16 cellular contexts compared by ENCODE assay signal in genomic region chr15:91953432-91953831, GRCh38.
DNase-seq lines count a peak whose midpoint lies in the region; ATAC-seq and TF ChIP-seq lines count a peak whose summit lies in the region.
"Had no signal": no experiment of that assay in that cellular context is flagged by ENCODE, and none has a peak within 500 bp of the region (broad histone marks: within the 10 kb centered on the region; RNA-seq: fewer than 3 reads in every experiment).

No MANE protein-coding gene starts in this region.

- peak; percentile 39; the same call in 1 of the 2 replicates for ATAC-seq in Panc1
- ATAC-seq in esophagus mucosa = peak; percentile 90
- ATAC-seq in GM18867 (IDR thresholded peaks at IDR 0.05; ENCODE audit: unreplicated experiment) = no peak
- ATAC-seq: SK-N-SH treated with all-trans-retinoic acid at 6 μM for 48 hours had no signal

- CTCF ChIA-PET in Panc1 (lab: Charles Lee) = no interaction called here

- intact Hi-C loops in Panc1 (cut with micrococcal nuclease; ENCODE audit: unreplicated experiment) = no loop called here

- 57% methylated on average over 7 of the region's 7 CpGs for WGBS in suprapubic skin

- H3K4me3 ChIP-seq in Panc1 (ENCODE audit: low read depth in 2 of 2, low read length in 2 of 2) = no peak overlapping the region
- H3K4me3 ChIP-seq in suprapubic skin = no peak overlapping the region
- H3K4me3 ChIP-seq: right lobe of liver had no signal

- TF ChIP-seq POLR2A in suprapubic skin (IDR thresholded peaks at IDR 0.05) = no peak

- POLR2A ChIA-PET in Panc1 (lab: Charles Lee) = no interaction called here

- DNase-seq in NCI-H748 (lab: John Stamatoyannopoulos, UW; ENCODE audit: unreplicated experiment) (peak; percentile 36), NCI-H748 treated with DMSO at 0.1 percent for 48 hours (lab: John Stamatoyannopoulos, UW) (no peak), Panc1 (ENCODE audit: low read depth, low spot score) (no peak), suprapubic skin (ENCODE audit: low spot score in 2 of 2) (no peak), dedifferentiated amniotic fluid mesenchymal stem cell (ENCODE audit: extremely low spot score) (no peak), GM20000 (ENCODE audit: low spot score) (no peak)
- DNase-seq: Caco-2; H7; hippocampal formation; NCI-H187; stimulated activated CD4-positive, alpha-beta T cell treated with anti-CD3 and anti-CD28 coated beads, Interleukin-4, amount 100 ng/mL, for 1 hour; WERI-Rb-1 had no signal

- in situ Hi-C loops in Panc1 (cut with HindIII; ENCODE audit: low pct_unique_long_range_greater_than_20kb, low sequenced_read_pairs) = no loop called here

- H3K9me3 ChIP-seq in Panc1 (ENCODE audit: control insufficient read depth, insufficient read depth, low read depth, low read length) (no peaks in the 10 kb centered on the region), suprapubic skin (no peaks in the 10 kb centered on the region)
- H3K9me3 ChIP-seq: Caco-2, right lobe of liver had no signal

- H3K27me3 ChIP-seq in Panc1 (ENCODE audit: control insufficient read depth, insufficient read depth, low read length) (no peaks in the 10 kb centered on the region), suprapubic skin (no peaks in the 10 kb centered on the region)
- H3K27me3 ChIP-seq: right lobe of liver had no signal

- H3K36me3 ChIP-seq in Panc1 (ENCODE audit: control insufficient read depth, insufficient read depth, low read length) = no peaks in the 10 kb centered on the region
- H3K36me3 ChIP-seq in suprapubic skin = no peaks in the 10 kb centered on the region
- H3K36me3 ChIP-seq: right lobe of liver, WERI-Rb-1 had no signal

- TF ChIP-seq EP300 in suprapubic skin (IDR thresholded peaks at IDR 0.05) = no peak

- TF ChIP-seq CTCF in Panc1 (IDR thresholded peaks at IDR 0.05) (no peak), suprapubic skin (IDR thresholded peaks at IDR 0.05) (no peak), GM20000 (IDR thresholded peaks at IDR 0.05; ENCODE audit: extremely low read depth, missing control alignments) (no peak)

- no peak overlapping the region for H3K27ac ChIP-seq in Panc1 (ENCODE audit: low read length)
- peak overlapping the region; percentile 65 for H3K27ac ChIP-seq in suprapubic skin
- H3K27ac ChIP-seq: right lobe of liver, WERI-Rb-1 had no signal

- peaks cover 6% of the 10 kb centered on the region; the same call in 1 of the 2 replicates for H3K4me1 ChIP-seq in Panc1 (ENCODE audit: control insufficient read depth, insufficient read depth, low read length)
- H3K4me1 ChIP-seq in suprapubic skin = peaks cover 75% of the 10 kb centered on the region
- H3K4me1 ChIP-seq: Caco-2 had no signal

- BruUV-seq in Panc1 (replicated peaks; lab: Mats Ljungman, UMichigan) = no TSS peak
